ENCODE assay signal across 18 cellular contexts in the genomic region with DNA sequence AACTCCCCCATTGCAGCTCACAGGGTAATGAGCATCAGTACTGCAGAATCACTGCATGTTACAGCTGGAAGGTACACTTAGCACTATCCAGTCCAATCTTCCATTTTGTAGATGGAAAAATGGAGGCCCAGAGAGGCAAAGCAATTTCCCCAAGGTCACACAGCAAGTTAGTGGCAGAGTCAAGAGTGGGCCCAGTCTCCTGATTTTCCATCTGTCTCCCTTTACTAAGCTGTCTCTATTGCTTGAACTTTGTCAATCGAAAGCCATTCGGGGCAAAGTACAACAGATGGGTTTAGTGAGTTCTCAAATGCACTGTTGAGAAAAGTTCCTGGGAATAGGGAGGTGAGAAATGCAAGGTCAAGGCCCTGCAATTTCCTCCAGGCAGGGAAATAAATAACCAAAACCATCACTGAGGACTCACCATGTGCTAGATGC. TPM values are rescaled to one million over a fixed set of nuclear protein-coding genes. Genes with fewer than 3 reads are reported as not detected.
DNase-seq lines count a peak whose midpoint lies in the region; ATAC-seq, FAIRE-seq and TF ChIP-seq lines count a peak whose summit lies in the region.
"Had no signal": no experiment of that assay in that cellular context is flagged by ENCODE, and none has a peak within 500 bp of the region (broad histone marks: within the 10 kb centered on the region; RNA-seq: fewer than 3 reads in every experiment).

No MANE protein-coding gene starts in this region.

- intact Hi-C loops in HepG2 (cut with micrococcal nuclease; ENCODE audit: unreplicated experiment) (no loop called here), right lobe of liver (cut with DNase I) (loop anchor here in 1 of 2 donors (10.0 kb wide), 1 partner anchor 52 kb away; a partner anchor contains a TSS), body of pancreas (cut with DNase I) (loop anchor here (10.0 kb wide), 1 partner anchor 92 kb away; no protein-coding TSS in a partner anchor)

- POLR2A ChIA-PET in HepG2 (lab: Yijun Ruan, JAX) = no interaction called here

- peak overlapping the region; percentile 62 for H3K4me2 ChIP-seq in HepG2 (ENCODE audit: low read depth, low read length)

- peak; percentile 53 for FAIRE-seq in HepG2 (lab: Jason Lieb, UNC)
- FAIRE-seq: H54 had no signal

- no peaks in the 10 kb centered on the region for H3K79me2 ChIP-seq in HepG2 (ENCODE audit: insufficient read depth, low read length)

- H4K20me1 ChIP-seq in HepG2 (ENCODE audit: insufficient read depth, low read length) = no peaks in the 10 kb centered on the region

- TF ChIP-seq POLR2A in HepG2 (IDR thresholded peaks at IDR 0.05; ENCODE audit: insufficient read depth in 1 of 2, low read depth in 2 of 2, low read length in 2 of 2) (no peak), right lobe of liver (IDR thresholded peaks at IDR 0.05) (no peak), body of pancreas (IDR thresholded peaks at IDR 0.05) (no peak)

- peak overlapping the region; percentile 10 for H3K9ac ChIP-seq in HepG2 (ENCODE audit: insufficient read depth, low read depth, low read length)

- H3K36me3 ChIP-seq in HepG2 (replicated peaks in 1 of 2; ENCODE audit: control insufficient read depth in 1 of 2, insufficient read depth in 2 of 2, low read length in 2 of 2) (no peaks in the 10 kb centered on the region), right lobe of liver (no peaks in the 10 kb centered on the region), body of pancreas (replicated peaks in 1 of 2; ENCODE audit: insufficient read depth in 1 of 2, low read depth in 2 of 2) (no peaks in the 10 kb centered on the region)

- peak; percentile 56 for DNase-seq in HepG2 (ENCODE audit: low spot score)
- no peak for DNase-seq in right lobe of liver
- peak in 3 of 4 donors; percentile 22 to 41 (median 31) for DNase-seq in body of pancreas
- DNase-seq in mucosa of gallbladder (ENCODE audit: low spot score) = peak; percentile 34
- no peak for DNase-seq in A172 (ENCODE audit: low spot score)
- DNase-seq: COR-L47, KBM-7, NCI-H1048, NCI-H146, NCI-H2081 treated with DMSO at 0.1 percent for 48 hours, NCI-H510A, NCI-H82 had no signal

- peaks cover 62% of the 10 kb centered on the region for H3K4me1 ChIP-seq in HepG2 (ENCODE audit: insufficient read depth, low read length)
- peaks cover 0 to 48% (median 18%) of the 10 kb centered on the region in 4 donors for H3K4me1 ChIP-seq in right lobe of liver
- H3K4me1 ChIP-seq in body of pancreas = peaks cover 75% of the 10 kb centered on the region

- no peak overlapping the region for H2AFZ ChIP-seq in HepG2 (ENCODE audit: low read length)

- no peak for ATAC-seq in HepG2
- ATAC-seq in right lobe of liver = no peak
- ATAC-seq in body of pancreas = peak; percentile 15
- ATAC-seq in GM18519 (IDR thresholded peaks at IDR 0.05; ENCODE audit: low FRiP score, unreplicated experiment) = no peak
- ATAC-seq in GM18861 (IDR thresholded peaks at IDR 0.05; ENCODE audit: unreplicated experiment) = no peak
- ATAC-seq in HG02970 (IDR thresholded peaks at IDR 0.05; ENCODE audit: low FRiP score, unreplicated experiment) = no peak
- ATAC-seq: Right ventricle myocardium inferior had no signal

- H3K27ac ChIP-seq in HepG2 (ENCODE audit: extremely low read length, insufficient read depth, low read length) = peak overlapping the region; percentile 6
- no peak overlapping the region for H3K27ac ChIP-seq in right lobe of liver
- peak overlapping the region; percentile 83 to 99 (median 95) for H3K27ac ChIP-seq in body of pancreas
- H3K27ac ChIP-seq: SK-N-MC had no signal

- TF ChIP-seq EP300 in HepG2 (IDR thresholded peaks at IDR 0.05; ENCODE audit: low read depth in 2 of 2, low read length in 2 of 2) (no peak), HepG2 (CRISPR knock-in tag; IDR thresholded peaks at IDR 0.05; ENCODE audit: borderline replicate concordance) (no peak)

- TF ChIP-seq RAD21 in HepG2 (CRISPR knock-in tag; IDR thresholded peaks at IDR 0.05) = no peak

- WGBS in HepG2 (ENCODE audit: low lambda C conversion rate) = 10% methylated on average over 2 of the region's 2 CpGs
- whole genome bisulfite sequencing in right lobe of liver (ENCODE audit: insufficient coverage, low coverage, low lambda C conversion rate, missing lambda C conversion rate) = no CpG with 5 or more reads among the region's 2 CpGs
- 13 to 17% methylated on average over 2 of the region's 2 CpGs for WGBS in body of pancreas, 2 donors

- H3K9me3 ChIP-seq in HepG2 (ENCODE audit: low read length) = peaks cover 3% of the 10 kb centered on the region; the same call in 1 of the 2 replicates
- H3K9me3 ChIP-seq in right lobe of liver = no peaks in the 10 kb centered on the region
- no peaks in the 10 kb centered on the region for H3K9me3 ChIP-seq in body of pancreas

- CTCF ChIA-PET in HepG2 (lab: Yijun Ruan, JAX; ENCODE audit: low intra/inter-chr PET ratio, low total read pairs) = no interaction called here

- no TSS peak for BruUV-seq in HepG2 (replicated peaks; lab: Mats Ljungman, UMichigan)

- H3K4me3 ChIP-seq in HepG2 (replicated peaks in 1 of 3; ENCODE audit: insufficient read depth in 1 of 3, low read depth in 2 of 3, low read length in 3 of 3) (peak overlapping the region in 1 of 3 experiments; percentile 38; a peak in 1 of 6 replicates), right lobe of liver (no peak overlapping the region), body of pancreas (no peak overlapping the region)
- H3K4me3 ChIP-seq: SK-N-MC had no signal

- no peak for TF ChIP-seq CTCF in HepG2 (CRISPR knock-in tag; IDR thresholded peaks at IDR 0.05)
- TF ChIP-seq CTCF in right lobe of liver (IDR thresholded peaks at IDR 0.05) = no peak
- TF ChIP-seq CTCF in body of pancreas (IDR thresholded peaks at IDR 0.05) = no peak

- in situ Hi-C loops in HepG2 (cut with HindIII; ENCODE audit: extremely low pct_ligation_motif_present, low pct_unique_long_range_greater_than_20kb) = loop anchor here (5.0 kb wide), 1 partner anchor 50 kb away; a partner anchor contains a TSS

- H3K27me3 ChIP-seq in HepG2 (ENCODE audit: control insufficient read depth in 1 of 2, insufficient read depth in 2 of 2, low read length in 2 of 2) (no peaks in the 10 kb centered on the region), right lobe of liver (no peaks in the 10 kb centered on the region), body of pancreas (no peaks in the 10 kb centered on the region)

TF ChIP-seq in HepG2, 621 proteins besides CTCF, POLR2A, EP300 and RAD21 (continues in another document):
- TF ChIP-seq, protein P1, sequence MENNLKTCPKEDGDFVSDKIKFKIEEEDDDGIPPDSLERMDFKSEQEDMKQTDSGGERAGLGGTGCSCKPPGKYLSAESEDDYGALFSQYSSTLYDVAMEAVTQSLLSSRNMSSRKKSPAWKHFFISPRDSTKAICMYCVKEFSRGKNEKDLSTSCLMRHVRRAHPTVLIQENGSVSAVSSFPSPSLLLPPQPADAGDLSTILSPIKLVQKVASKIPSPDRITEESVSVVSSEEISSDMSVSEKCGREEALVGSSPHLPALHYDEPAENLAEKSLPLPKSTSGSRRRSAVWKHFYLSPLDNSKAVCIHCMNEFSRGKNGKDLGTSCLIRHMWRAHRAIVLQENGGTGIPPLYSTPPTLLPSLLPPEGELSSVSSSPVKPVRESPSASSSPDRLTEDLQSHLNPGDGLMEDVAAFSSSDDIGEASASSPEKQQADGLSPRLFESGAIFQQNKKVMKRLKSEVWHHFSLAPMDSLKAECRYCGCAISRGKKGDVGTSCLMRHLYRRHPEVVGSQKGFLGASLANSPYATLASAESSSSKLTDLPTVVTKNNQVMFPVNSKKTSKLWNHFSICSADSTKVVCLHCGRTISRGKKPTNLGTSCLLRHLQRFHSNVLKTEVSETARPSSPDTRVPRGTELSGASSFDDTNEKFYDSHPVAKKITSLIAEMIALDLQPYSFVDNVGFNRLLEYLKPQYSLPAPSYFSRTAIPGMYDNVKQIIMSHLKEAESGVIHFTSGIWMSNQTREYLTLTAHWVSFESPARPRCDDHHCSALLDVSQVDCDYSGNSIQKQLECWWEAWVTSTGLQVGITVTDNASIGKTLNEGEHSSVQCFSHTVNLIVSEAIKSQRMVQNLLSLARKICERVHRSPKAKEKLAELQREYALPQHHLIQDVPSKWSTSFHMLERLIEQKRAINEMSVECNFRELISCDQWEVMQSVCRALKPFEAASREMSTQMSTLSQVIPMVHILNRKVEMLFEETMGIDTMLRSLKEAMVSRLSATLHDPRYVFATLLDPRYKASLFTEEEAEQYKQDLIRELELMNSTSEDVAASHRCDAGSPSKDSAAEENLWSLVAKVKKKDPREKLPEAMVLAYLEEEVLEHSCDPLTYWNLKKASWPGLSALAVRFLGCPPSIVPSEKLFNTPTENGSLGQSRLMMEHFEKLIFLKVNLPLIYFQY (CRISPR knock-in tag; IDR thresholded peaks at IDR 0.05; ENCODE audit: borderline replicate concordance) = no peak

RNA-seq across cellular contexts. Expression of a gene that starts 50.4 kb away (rescaled TPM):
- total RNA-seq in HepG2 (2016; rRNA removed; fragmentation: Illumina TruSeq; extraction: Trizol) (16.3 and 16.7 TPM in 2 replicates), right lobe of liver (10 to 100 TPM in 2 of 6 experiments, 1 to 10 TPM in 4; 2.9 to 12.7 (median 7.2) TPM), body of pancreas (100 to 1,000 TPM in 1 of 2 donors, 10 to 100 TPM in 1; 23.1 to 219 TPM), mucosa of gallbladder (12.2 TPM)
- 1.4 and 1.9 TPM in 2 replicates for total RNA-seq in HepG2 (2016; cell fraction: cytosol; rRNA removed; fragmentation: Illumina TruSeq; extraction: Trizol; ENCODE audit: low read depth)
- 12.2 and 17.7 TPM in 2 replicates for total RNA-seq in HepG2 (2016; cell fraction: insoluble cytoplasmic fraction; rRNA removed; fragmentation: Illumina TruSeq; extraction: Trizol)
- total RNA-seq in HepG2 (2016; cell fraction: membrane; rRNA removed; fragmentation: Illumina TruSeq; extraction: Trizol) = 3.8 and 4.9 TPM in 2 replicates
- 10.0 and 11.1 TPM in 2 replicates for total RNA-seq in HepG2 (2016; cell fraction: nucleus; rRNA removed; fragmentation: Illumina TruSeq; extraction: Trizol)
- polyA plus RNA-seq in HepG2 (2011; rRNA removed) = 6.9 and 7.3 TPM in 2 replicates
- polyA plus RNA-seq in HepG2 (2011; cell fraction: cytosol; rRNA removed) = 8.4 and 12.3 TPM in 2 replicates
- polyA plus RNA-seq in HepG2 (2011; cell fraction: nucleus; rRNA removed) = 21.1 and 21.8 TPM in 2 replicates
- 5.7 and 8.6 TPM in 2 replicates for polyA plus RNA-seq in HepG2 (2012)
- 0.47 and 1.00 TPM in 2 replicates for polyA plus RNA-seq in HepG2 (2016; cell fraction: cytosol; fragmentation: Illumina TruSeq; extraction: Trizol; ENCODE audit: low read depth)
- 9.4 and 11.8 TPM in 2 replicates for polyA plus RNA-seq in HepG2 (2016; cell fraction: insoluble cytoplasmic fraction; fragmentation: Illumina TruSeq; extraction: Trizol; ENCODE audit: low read depth)
- polyA plus RNA-seq in HepG2 (2016; cell fraction: membrane; fragmentation: Illumina TruSeq; extraction: Trizol; ENCODE audit: low read depth) = 1.5 and 1.6 TPM in 2 replicates
- 13.9 and 14.1 TPM in 2 replicates for polyA plus RNA-seq in HepG2 (2016; cell fraction: nucleus; fragmentation: Illumina TruSeq; extraction: Trizol; ENCODE audit: insufficient read depth, low read depth)
- polyA minus RNA-seq in HepG2 (2011; rRNA and poly(A)+ RNA removed; ENCODE audit: low replicate concordance) = 2.4 and 21.3 TPM in 2 replicates
- polyA minus RNA-seq in HepG2 (2011; cell fraction: cytosol; rRNA and poly(A)+ RNA removed) = 10.2 and 10.5 TPM in 2 replicates
- 4.0 and 6.3 TPM in 2 replicates for polyA minus RNA-seq in HepG2 (2011; cell fraction: nucleus; rRNA and poly(A)+ RNA removed)
- total RNA-seq in A172 (2014; rRNA removed; shearing (Covaris generic)) = 6.3 and 7.1 TPM in 2 replicates

Comparison
In these comparisons a context has a peak if more than half of its experiments do, and no peak if none do; other contexts are left out.
1. DNase-seq: peak in HepG2 (single experiment), body of pancreas (3 of 4) and mucosa of gallbladder (single experiment); none in right lobe of liver (0 of 3) and A172 (single experiment).
2. H3K27ac ChIP-seq: peak in HepG2 (single experiment) and body of pancreas (4 of 4); none in right lobe of liver (0 of 3).